In genomic region chr7:22860784-22861482, GRCh38 we compare ENCODE assay signal across 1 cellular context.
TF ChIP-seq lines count a peak whose summit lies in the region.

No MANE protein-coding gene starts in this region.

TF ChIP-seq in GM12878, 131 proteins besides CTCF, POLR2A, EP300 and RAD21 (continued from another document):
- TF ChIP-seq NKRF (conservative IDR thresholded peaks at IDR 0.05) (no peak), ZSCAN29 (IDR thresholded peaks at IDR 0.05) (no peak), SREBF1 (IDR thresholded peaks at IDR 0.05; ENCODE audit: low read length) (no peak), CEBPB (IDR thresholded peaks at IDR 0.05; ENCODE audit: borderline replicate concordance in 1 of 2, low read depth in 2 of 2, low read length in 2 of 2) (no peak), SKIL (IDR thresholded peaks at IDR 0.05; ENCODE audit: low read depth, poor library complexity, severe bottlenecking) (no peak), TCF12 (IDR thresholded peaks at IDR 0.05; ENCODE audit: low read depth, low read length) (no peak), NFIC (IDR thresholded peaks at IDR 0.05; ENCODE audit: low read depth, low read length) (no peak), CBX5 (IDR thresholded peaks at IDR 0.05; ENCODE audit: low read depth) (no peak), ZNF24 (IDR thresholded peaks at IDR 0.05) (no peak), MEF2A (IDR thresholded peaks at IDR 0.05; ENCODE audit: insufficient read depth, low read depth, low read length) (no peak), SUZ12 (IDR thresholded peaks at IDR 0.05; ENCODE audit: unreplicated experiment) (no peak), CHD1 (IDR thresholded peaks at IDR 0.05; ENCODE audit: low read depth, low read length) (no peak), BCL3 (IDR thresholded peaks at IDR 0.05; ENCODE audit: borderline replicate concordance, insufficient read depth, low read depth, low read length, poor library complexity, severe bottlenecking) (no peak), RCOR1 (conservative IDR thresholded peaks at IDR 0.05; ENCODE audit: low read depth, low read length) (no peak), BACH1 (IDR thresholded peaks at IDR 0.05; ENCODE audit: borderline replicate concordance) (no peak)
